ENCODE assay signal across 20 cellular contexts in genomic region chr12:84696281-84696680, GRCh38.
"Had no signal": no experiment of that assay in that cellular context is flagged by ENCODE, and none has a peak within 500 bp of the region (broad histone marks: within the 10 kb centered on the region; RNA-seq: fewer than 3 reads in every experiment).

No MANE protein-coding gene starts in this region.

- H3K27me3 Mint-ChIP-seq: activated naive CD4-positive, alpha-beta T cell treated with anti-CD3 and anti-CD28 coated beads, Interleukin-2, amount 50 U/mL, for 24 hours had no signal

- ATAC-seq: activated CD4-positive, CD25-positive, alpha-beta regulatory T cell treated with anti-CD3 and anti-CD28 coated beads, Interleukin-2, amount 50 U/mL, for 24 hours; activated CD8-positive, alpha-beta T cell treated with anti-CD3 and anti-CD28 coated beads, Interleukin-2, amount 10 ng/mL, durations not matched to agents 7 days and 5 days; body of pancreas had no signal

- H3K4me1 ChIP-seq: ascending aorta, body of pancreas had no signal

- H3K27ac ChIP-seq: ascending aorta, body of pancreas, KMS-11, VCaP had no signal

- H3K27me3 ChIP-seq: ascending aorta, body of pancreas had no signal

- H3K9me3 Mint-ChIP-seq: activated naive CD4-positive, alpha-beta T cell treated with anti-CD3 and anti-CD28 coated beads, Interleukin-2, amount 50 U/mL, for 24 hours had no signal

- H3K27ac Mint-ChIP-seq: activated CD8-positive, alpha-beta T cell treated with anti-CD3 and anti-CD28 coated beads, Interleukin-2, amount 10 ng/mL, durations not matched to agents 7 days and 5 days; activated naive CD4-positive, alpha-beta T cell treated with anti-CD3 and anti-CD28 coated beads, Interleukin-2, amount 50 U/mL, for 24 hours had no signal

- H3K36me3 ChIP-seq: ascending aorta had no signal

- H3K9ac ChIP-seq: KMS-11 had no signal

- DNase-seq: activated CD4-positive, alpha-beta T cell treated with anti-CD3 and anti-CD28 coated beads for 48 hours; activated CD4-positive, alpha-beta T cell treated with anti-CD3 and anti-CD28 coated beads, Interleukin-2, amount 50 U/mL, for 4 hours; activated CD8-positive, alpha-beta memory T cell treated with anti-CD3 and anti-CD28 coated beads, Interleukin-2, amount 50 U/mL, for 48 hours; activated CD8-positive, alpha-beta T cell treated with anti-CD3 and anti-CD28 coated beads, Interleukin-2, amount 10 ng/mL, durations not matched to agents 7 days and 5 days; activated T-cell treated with anti-CD3 and anti-CD28 coated beads, Interleukin-2, amount 50 U/mL, for 1 hour; amniotic stem cell; body of pancreas; central memory CD4-positive, alpha-beta T cell; NCI-H1092; NCI-H2171; NCI-H446 treated with DMSO at 0.1 percent for 48 hours; NCI-H524 treated with DMSO at 0.1 percent for 48 hours; NCI-H82; SIG-M5; T-helper 1 cell had no signal

- H3K4me3 ChIP-seq: ascending aorta, body of pancreas had no signal

- H3K4me2 ChIP-seq: KMS-11 had no signal

- H3K4me1 Mint-ChIP-seq: activated naive CD4-positive, alpha-beta T cell treated with anti-CD3 and anti-CD28 coated beads, Interleukin-2, amount 50 U/mL, for 24 hours had no signal

- H3K36me3 Mint-ChIP-seq: activated naive CD4-positive, alpha-beta T cell treated with anti-CD3 and anti-CD28 coated beads, Interleukin-2, amount 50 U/mL, for 24 hours had no signal

- H3K9me3 ChIP-seq: ascending aorta, body of pancreas had no signal

- H3K4me3 Mint-ChIP-seq: activated CD8-positive, alpha-beta T cell treated with anti-CD3 and anti-CD28 coated beads, Interleukin-2, amount 10 ng/mL, durations not matched to agents 7 days and 5 days; activated naive CD4-positive, alpha-beta T cell treated with anti-CD3 and anti-CD28 coated beads, Interleukin-2, amount 50 U/mL, for 24 hours had no signal
